ENCODE assay signal across 1 cellular context in the genomic region with DNA sequence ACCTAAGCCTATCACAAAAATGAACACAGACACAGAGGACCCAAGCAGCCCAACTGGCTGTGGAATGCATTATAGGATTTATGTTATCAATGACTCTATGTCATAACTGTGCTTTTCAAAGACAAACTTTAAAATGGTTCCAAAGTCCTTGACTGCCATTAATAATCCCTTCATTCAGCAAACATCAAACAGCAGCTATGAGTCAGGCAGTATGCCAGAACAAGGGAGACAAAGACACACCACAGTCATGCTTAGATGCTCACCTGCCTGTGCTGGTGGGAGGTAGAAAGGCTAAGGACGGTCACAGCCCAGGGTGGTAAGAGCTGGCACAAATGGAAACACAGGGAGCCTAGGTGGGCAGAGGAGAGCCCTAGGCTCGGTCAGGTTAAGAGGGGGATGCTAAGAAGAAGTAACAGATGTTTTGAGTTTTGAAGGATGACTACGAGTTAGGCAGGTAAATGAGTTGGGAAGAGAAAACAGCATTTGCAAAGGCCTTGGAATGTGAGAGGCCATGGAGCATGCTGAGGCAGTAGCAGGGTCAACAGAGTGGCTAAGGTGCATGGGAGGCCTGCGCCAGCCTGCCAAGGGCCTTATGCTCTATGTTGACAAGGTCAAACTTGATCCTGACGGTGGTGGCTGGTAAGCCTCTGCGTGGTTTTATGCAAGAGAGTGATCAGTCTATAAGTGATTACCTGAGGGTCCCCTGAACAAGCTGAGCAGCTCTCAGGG.
TF ChIP-seq lines count a peak whose summit lies in the region.

No MANE protein-coding gene starts in this region.

TF ChIP-seq in HepG2, 621 proteins besides CTCF, POLR2A, EP300 and RAD21 (continues in another document):
- TF ChIP-seq MEF2D (CRISPR knock-in tag; IDR thresholded peaks at IDR 0.05): no peak
- no peak for TF ChIP-seq ZNF816 (CRISPR knock-in tag; IDR thresholded peaks at IDR 0.05; ENCODE audit: borderline replicate concordance)
- no peak for TF ChIP-seq TOE1 (CRISPR knock-in tag; IDR thresholded peaks at IDR 0.05)
- TF ChIP-seq KDM3A (CRISPR knock-in tag; IDR thresholded peaks at IDR 0.05; ENCODE audit: low read depth): no peak
- TF ChIP-seq, protein P1, sequence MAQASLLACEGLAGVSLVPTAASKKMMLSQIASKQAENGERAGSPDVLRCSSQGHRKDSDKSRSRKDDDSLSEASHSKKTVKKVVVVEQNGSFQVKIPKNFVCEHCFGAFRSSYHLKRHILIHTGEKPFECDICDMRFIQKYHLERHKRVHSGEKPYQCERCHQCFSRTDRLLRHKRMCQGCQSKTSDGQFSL (CRISPR knock-in tag; IDR thresholded peaks at IDR 0.05): no peak
- no peak for TF ChIP-seq HIVEP1 (CRISPR knock-in tag; IDR thresholded peaks at IDR 0.05)
- TF ChIP-seq THAP11 (CRISPR knock-in tag; IDR thresholded peaks at IDR 0.05): no peak; the same call in 1 of the 2 replicates
- no peak for TF ChIP-seq SUZ12 (IDR thresholded peaks at IDR 0.05; ENCODE audit: low read depth, low read length)
- TF ChIP-seq, protein P2, sequence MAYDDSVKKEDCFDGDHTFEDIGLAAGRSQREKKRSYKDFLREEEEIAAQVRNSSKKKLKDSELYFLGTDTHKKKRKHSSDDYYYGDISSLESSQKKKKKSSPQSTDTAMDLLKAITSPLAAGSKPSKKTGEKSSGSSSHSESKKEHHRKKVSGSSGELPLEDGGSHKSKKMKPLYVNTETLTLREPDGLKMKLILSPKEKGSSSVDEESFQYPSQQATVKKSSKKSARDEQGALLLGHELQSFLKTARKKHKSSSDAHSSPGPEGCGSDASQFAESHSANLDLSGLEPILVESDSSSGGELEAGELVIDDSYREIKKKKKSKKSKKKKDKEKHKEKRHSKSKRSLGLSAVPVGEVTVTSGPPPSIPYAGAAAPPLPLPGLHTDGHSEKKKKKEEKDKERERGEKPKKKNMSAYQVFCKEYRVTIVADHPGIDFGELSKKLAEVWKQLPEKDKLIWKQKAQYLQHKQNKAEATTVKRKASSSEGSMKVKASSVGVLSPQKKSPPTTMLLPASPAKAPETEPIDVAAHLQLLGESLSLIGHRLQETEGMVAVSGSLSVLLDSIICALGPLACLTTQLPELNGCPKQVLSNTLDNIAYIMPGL (CRISPR knock-in tag; IDR thresholded peaks at IDR 0.05; ENCODE audit: borderline replicate concordance in 1 of 2, low read depth in 1 of 2): no peak
- no peak for TF ChIP-seq ZNF557 (CRISPR knock-in tag; IDR thresholded peaks at IDR 0.05)
- TF ChIP-seq SIX1 (CRISPR knock-in tag; IDR thresholded peaks at IDR 0.05; ENCODE audit: borderline replicate concordance): no peak
- TF ChIP-seq, protein P3, sequence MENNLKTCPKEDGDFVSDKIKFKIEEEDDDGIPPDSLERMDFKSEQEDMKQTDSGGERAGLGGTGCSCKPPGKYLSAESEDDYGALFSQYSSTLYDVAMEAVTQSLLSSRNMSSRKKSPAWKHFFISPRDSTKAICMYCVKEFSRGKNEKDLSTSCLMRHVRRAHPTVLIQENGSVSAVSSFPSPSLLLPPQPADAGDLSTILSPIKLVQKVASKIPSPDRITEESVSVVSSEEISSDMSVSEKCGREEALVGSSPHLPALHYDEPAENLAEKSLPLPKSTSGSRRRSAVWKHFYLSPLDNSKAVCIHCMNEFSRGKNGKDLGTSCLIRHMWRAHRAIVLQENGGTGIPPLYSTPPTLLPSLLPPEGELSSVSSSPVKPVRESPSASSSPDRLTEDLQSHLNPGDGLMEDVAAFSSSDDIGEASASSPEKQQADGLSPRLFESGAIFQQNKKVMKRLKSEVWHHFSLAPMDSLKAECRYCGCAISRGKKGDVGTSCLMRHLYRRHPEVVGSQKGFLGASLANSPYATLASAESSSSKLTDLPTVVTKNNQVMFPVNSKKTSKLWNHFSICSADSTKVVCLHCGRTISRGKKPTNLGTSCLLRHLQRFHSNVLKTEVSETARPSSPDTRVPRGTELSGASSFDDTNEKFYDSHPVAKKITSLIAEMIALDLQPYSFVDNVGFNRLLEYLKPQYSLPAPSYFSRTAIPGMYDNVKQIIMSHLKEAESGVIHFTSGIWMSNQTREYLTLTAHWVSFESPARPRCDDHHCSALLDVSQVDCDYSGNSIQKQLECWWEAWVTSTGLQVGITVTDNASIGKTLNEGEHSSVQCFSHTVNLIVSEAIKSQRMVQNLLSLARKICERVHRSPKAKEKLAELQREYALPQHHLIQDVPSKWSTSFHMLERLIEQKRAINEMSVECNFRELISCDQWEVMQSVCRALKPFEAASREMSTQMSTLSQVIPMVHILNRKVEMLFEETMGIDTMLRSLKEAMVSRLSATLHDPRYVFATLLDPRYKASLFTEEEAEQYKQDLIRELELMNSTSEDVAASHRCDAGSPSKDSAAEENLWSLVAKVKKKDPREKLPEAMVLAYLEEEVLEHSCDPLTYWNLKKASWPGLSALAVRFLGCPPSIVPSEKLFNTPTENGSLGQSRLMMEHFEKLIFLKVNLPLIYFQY (CRISPR knock-in tag; IDR thresholded peaks at IDR 0.05; ENCODE audit: borderline replicate concordance): no peak
- TF ChIP-seq ZNF468 (CRISPR knock-in tag; IDR thresholded peaks at IDR 0.05): no peak
- TF ChIP-seq KDM4B (CRISPR knock-in tag; IDR thresholded peaks at IDR 0.05): no peak
- no peak for TF ChIP-seq ZNF569 (CRISPR knock-in tag; IDR thresholded peaks at IDR 0.05; ENCODE audit: borderline replicate concordance)
- TF ChIP-seq SMARCE1 (IDR thresholded peaks at IDR 0.05; ENCODE audit: borderline replicate concordance): no peak
- TF ChIP-seq, protein P4, sequence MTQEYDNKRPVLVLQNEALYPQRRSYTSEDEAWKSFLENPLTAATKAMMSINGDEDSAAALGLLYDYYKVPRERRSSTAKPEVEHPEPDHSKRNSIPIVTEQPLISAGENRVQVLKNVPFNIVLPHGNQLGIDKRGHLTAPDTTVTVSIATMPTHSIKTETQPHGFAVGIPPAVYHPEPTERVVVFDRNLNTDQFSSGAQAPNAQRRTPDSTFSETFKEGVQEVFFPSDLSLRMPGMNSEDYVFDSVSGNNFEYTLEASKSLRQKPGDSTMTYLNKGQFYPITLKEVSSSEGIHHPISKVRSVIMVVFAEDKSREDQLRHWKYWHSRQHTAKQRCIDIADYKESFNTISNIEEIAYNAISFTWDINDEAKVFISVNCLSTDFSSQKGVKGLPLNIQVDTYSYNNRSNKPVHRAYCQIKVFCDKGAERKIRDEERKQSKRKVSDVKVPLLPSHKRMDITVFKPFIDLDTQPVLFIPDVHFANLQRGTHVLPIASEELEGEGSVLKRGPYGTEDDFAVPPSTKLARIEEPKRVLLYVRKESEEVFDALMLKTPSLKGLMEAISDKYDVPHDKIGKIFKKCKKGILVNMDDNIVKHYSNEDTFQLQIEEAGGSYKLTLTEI (CRISPR knock-in tag; conservative IDR thresholded peaks at IDR 0.05): no peak
- TF ChIP-seq, protein P5, sequence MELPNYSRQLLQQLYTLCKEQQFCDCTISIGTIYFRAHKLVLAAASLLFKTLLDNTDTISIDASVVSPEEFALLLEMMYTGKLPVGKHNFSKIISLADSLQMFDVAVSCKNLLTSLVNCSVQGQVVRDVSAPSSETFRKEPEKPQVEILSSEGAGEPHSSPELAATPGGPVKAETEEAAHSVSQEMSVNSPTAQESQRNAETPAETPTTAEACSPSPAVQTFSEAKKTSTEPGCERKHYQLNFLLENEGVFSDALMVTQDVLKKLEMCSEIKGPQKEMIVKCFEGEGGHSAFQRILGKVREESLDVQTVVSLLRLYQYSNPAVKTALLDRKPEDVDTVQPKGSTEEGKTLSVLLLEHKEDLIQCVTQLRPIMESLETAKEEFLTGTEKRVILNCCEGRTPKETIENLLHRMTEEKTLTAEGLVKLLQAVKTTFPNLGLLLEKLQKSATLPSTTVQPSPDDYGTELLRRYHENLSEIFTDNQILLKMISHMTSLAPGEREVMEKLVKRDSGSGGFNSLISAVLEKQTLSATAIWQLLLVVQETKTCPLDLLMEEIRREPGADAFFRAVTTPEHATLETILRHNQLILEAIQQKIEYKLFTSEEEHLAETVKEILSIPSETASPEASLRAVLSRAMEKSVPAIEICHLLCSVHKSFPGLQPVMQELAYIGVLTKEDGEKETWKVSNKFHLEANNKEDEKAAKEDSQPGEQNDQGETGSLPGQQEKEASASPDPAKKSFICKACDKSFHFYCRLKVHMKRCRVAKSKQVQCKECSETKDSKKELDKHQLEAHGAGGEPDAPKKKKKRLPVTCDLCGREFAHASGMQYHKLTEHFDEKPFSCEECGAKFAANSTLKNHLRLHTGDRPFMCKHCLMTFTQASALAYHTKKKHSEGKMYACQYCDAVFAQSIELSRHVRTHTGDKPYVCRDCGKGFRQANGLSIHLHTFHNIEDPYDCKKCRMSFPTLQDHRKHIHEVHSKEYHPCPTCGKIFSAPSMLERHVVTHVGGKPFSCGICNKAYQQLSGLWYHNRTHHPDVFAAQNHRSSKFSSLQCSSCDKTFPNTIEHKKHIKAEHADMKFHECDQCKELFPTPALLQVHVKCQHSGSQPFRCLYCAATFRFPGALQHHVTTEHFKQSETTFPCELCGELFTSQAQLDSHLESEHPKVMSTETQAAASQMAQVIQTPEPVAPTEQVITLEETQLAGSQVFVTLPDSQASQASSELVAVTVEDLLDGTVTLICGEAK (IDR thresholded peaks at IDR 0.05): no peak
- TF ChIP-seq, protein P5 (CRISPR knock-in tag; IDR thresholded peaks at IDR 0.05): no peak
- no peak for TF ChIP-seq ZBTB7A (CRISPR knock-in tag; IDR thresholded peaks at IDR 0.05)
- no peak for TF ChIP-seq ZBTB38 (CRISPR knock-in tag; IDR thresholded peaks at IDR 0.05)
- no peak for TF ChIP-seq ZNF670 (CRISPR knock-in tag; IDR thresholded peaks at IDR 0.05; ENCODE audit: borderline replicate concordance)
- TF ChIP-seq, protein P6, sequence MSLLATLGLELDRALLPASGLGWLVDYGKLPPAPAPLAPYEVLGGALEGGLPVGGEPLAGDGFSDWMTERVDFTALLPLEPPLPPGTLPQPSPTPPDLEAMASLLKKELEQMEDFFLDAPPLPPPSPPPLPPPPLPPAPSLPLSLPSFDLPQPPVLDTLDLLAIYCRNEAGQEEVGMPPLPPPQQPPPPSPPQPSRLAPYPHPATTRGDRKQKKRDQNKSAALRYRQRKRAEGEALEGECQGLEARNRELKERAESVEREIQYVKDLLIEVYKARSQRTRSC (CRISPR knock-in tag; IDR thresholded peaks at IDR 0.05; ENCODE audit: low read depth): no peak
- TF ChIP-seq, protein P7, sequence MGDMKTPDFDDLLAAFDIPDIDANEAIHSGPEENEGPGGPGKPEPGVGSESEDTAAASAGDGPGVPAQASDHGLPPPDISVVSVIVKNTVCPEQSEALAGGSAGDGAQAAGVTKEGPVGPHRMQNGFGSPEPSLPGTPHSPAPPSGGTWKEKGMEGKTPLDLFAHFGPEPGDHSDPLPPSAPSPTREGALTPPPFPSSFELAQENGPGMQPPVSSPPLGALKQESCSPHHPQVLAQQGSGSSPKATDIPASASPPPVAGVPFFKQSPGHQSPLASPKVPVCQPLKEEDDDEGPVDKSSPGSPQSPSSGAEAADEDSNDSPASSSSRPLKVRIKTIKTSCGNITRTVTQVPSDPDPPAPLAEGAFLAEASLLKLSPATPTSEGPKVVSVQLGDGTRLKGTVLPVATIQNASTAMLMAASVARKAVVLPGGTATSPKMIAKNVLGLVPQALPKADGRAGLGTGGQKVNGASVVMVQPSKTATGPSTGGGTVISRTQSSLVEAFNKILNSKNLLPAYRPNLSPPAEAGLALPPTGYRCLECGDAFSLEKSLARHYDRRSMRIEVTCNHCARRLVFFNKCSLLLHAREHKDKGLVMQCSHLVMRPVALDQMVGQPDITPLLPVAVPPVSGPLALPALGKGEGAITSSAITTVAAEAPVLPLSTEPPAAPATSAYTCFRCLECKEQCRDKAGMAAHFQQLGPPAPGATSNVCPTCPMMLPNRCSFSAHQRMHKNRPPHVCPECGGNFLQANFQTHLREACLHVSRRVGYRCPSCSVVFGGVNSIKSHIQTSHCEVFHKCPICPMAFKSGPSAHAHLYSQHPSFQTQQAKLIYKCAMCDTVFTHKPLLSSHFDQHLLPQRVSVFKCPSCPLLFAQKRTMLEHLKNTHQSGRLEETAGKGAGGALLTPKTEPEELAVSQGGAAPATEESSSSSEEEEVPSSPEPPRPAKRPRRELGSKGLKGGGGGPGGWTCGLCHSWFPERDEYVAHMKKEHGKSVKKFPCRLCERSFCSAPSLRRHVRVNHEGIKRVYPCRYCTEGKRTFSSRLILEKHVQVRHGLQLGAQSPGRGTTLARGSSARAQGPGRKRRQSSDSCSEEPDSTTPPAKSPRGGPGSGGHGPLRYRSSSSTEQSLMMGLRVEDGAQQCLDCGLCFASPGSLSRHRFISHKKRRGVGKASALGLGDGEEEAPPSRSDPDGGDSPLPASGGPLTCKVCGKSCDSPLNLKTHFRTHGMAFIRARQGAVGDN (CRISPR knock-in tag; IDR thresholded peaks at IDR 0.05): peak; percentile 40; the same call in 1 of the 2 replicates
- no peak for TF ChIP-seq ZNF570 (CRISPR knock-in tag; IDR thresholded peaks at IDR 0.05; ENCODE audit: borderline replicate concordance)
